Comparison of ENCODE assay signal across 13 cellular contexts in genomic region chr12:115873416-115874082, GRCh38.
DNase-seq lines count a peak whose midpoint lies in the region; TF ChIP-seq lines count a peak whose summit lies in the region.
"Had no signal": no experiment of that assay in that cellular context is flagged by ENCODE, and none has a peak within 500 bp of the region (broad histone marks: within the 10 kb centered on the region; RNA-seq: fewer than 3 reads in every experiment).

No MANE protein-coding gene starts in this region.

- peak overlapping the region; percentile 51 for H3K4me3 Mint-ChIP-seq in type B pancreatic cell
- H3K4me3 Mint-ChIP-seq: activated naive CD8-positive, alpha-beta T cell treated with anti-CD3 and anti-CD28 coated beads, Interleukin-2, amount 10 ng/mL, durations not matched to agents 7 days and 5 days; activated T-cell treated with anti-CD3 and anti-CD28 coated beads, Interleukin-2, amount 50 U/mL, for 4 hours had no signal

- H3K27ac Mint-ChIP-seq in type B pancreatic cell: peak overlapping the region; percentile 89
- H3K27ac Mint-ChIP-seq: activated naive CD8-positive, alpha-beta T cell treated with anti-CD3 and anti-CD28 coated beads, Interleukin-2, amount 10 ng/mL, durations not matched to agents 7 days and 5 days had no signal

- peak overlapping the region; percentile 50 to 87 (median 70) for H3K27ac ChIP-seq in esophagus squamous epithelium
- H3K27ac ChIP-seq: tibial artery had no signal

- WGBS in esophagus squamous epithelium, 2 donors: 63 to 65% methylated on average over 4 of the region's 4 CpGs

- H3K27me3 Mint-ChIP-seq in type B pancreatic cell: no peaks in the 10 kb centered on the region

- no peaks in the 10 kb centered on the region for H3K36me3 Mint-ChIP-seq in type B pancreatic cell
- H3K36me3 Mint-ChIP-seq: activated naive CD8-positive, alpha-beta T cell treated with anti-CD3 and anti-CD28 coated beads, Interleukin-2, amount 10 ng/mL, durations not matched to agents 7 days and 5 days had no signal

- H3K4me3 ChIP-seq in esophagus squamous epithelium: peak overlapping the region in 2 of 4 donors; percentile 8 to 26
- H3K4me3 ChIP-seq: tibial artery had no signal

- H3K9me3 ChIP-seq in esophagus squamous epithelium: peaks cover 0 to 5% (median 0%) of the 10 kb centered on the region in 3 donors

- H3K27me3 ChIP-seq in esophagus squamous epithelium: no peaks in the 10 kb centered on the region

- peaks cover 8 to 45% (median 11%) of the 10 kb centered on the region in 3 donors for H3K4me1 ChIP-seq in esophagus squamous epithelium
- H3K4me1 ChIP-seq: tibial artery had no signal

- no peaks in the 10 kb centered on the region for H3K36me3 ChIP-seq in esophagus squamous epithelium
- H3K36me3 ChIP-seq: tibial artery had no signal

- DNase-seq in NCI-H526 (lab: John Stamatoyannopoulos, UW) (peak; percentile 27 to 33), NCI-H526 treated with DMSO at 0.1 percent for 48 hours (lab: John Stamatoyannopoulos, UW) (no peak), NCI-H345 treated with DMSO at 0.1 percent for 48 hours (lab: John Stamatoyannopoulos, UW; ENCODE audit: unreplicated experiment) (peak; percentile 81), esophagus squamous epithelium (lab: John Stamatoyannopoulos, UW) (no peak), type B pancreatic cell (ENCODE audit: extremely low spot score, unreplicated experiment) (no peak), UCSD-AML1 (lab: John Stamatoyannopoulos, UW; ENCODE audit: unreplicated experiment) (no peak), RPMI8226 (no peak)
- DNase-seq in activated CD8-positive, alpha-beta memory T cell treated with anti-CD3 and anti-CD28 coated beads for 24 hours: no peak
- DNase-seq: activated naive CD8-positive, alpha-beta T cell treated with anti-CD3 and anti-CD28 coated beads, Interleukin-2, amount 10 ng/mL, durations not matched to agents 7 days and 5 days; activated T-cell treated with anti-CD3 and anti-CD28 coated beads, Interleukin-2, amount 50 U/mL, for 4 hours; NCI-H524; stimulated activated CD4-positive, alpha-beta T cell treated with anti-CD3 and anti-CD28 coated beads, Interleukin-4, amount 100 ng/mL, for 4 hours; tibial artery had no signal

- intact Hi-C loops in esophagus squamous epithelium (cut with DNase I): no loop called here

- H3K9me3 Mint-ChIP-seq in type B pancreatic cell: peaks cover 9% of the 10 kb centered on the region

- no peak for TF ChIP-seq POLR2A in esophagus squamous epithelium (IDR thresholded peaks at IDR 0.05)

- no peak for TF ChIP-seq CTCF in esophagus squamous epithelium (IDR thresholded peaks at IDR 0.05)
- no peak for TF ChIP-seq CTCF in type B pancreatic cell (conservative IDR thresholded peaks at IDR 0.05)

- H3K4me1 Mint-ChIP-seq in type B pancreatic cell (ENCODE audit: unreplicated experiment): peaks cover 16% of the 10 kb centered on the region

Comparison
In these comparisons a context has a peak if more than half of its experiments do, and no peak if none do; other contexts are left out.
1. DNase-seq: peak in NCI-H526 (2 of 2) and NCI-H345 treated with DMSO at 0.1 percent for 48 hours (single experiment); none in NCI-H526 treated with DMSO at 0.1 percent for 48 hours (single experiment), esophagus squamous epithelium (single experiment), type B pancreatic cell (single experiment), activated CD8-positive, alpha-beta memory T cell treated with anti-CD3 and anti-CD28 coated beads for 24 hours (single experiment), UCSD-AML1 (single experiment) and RPMI8226 (single experiment).